Comparison of ENCODE assay signal across 19 cellular contexts in the genomic region with DNA sequence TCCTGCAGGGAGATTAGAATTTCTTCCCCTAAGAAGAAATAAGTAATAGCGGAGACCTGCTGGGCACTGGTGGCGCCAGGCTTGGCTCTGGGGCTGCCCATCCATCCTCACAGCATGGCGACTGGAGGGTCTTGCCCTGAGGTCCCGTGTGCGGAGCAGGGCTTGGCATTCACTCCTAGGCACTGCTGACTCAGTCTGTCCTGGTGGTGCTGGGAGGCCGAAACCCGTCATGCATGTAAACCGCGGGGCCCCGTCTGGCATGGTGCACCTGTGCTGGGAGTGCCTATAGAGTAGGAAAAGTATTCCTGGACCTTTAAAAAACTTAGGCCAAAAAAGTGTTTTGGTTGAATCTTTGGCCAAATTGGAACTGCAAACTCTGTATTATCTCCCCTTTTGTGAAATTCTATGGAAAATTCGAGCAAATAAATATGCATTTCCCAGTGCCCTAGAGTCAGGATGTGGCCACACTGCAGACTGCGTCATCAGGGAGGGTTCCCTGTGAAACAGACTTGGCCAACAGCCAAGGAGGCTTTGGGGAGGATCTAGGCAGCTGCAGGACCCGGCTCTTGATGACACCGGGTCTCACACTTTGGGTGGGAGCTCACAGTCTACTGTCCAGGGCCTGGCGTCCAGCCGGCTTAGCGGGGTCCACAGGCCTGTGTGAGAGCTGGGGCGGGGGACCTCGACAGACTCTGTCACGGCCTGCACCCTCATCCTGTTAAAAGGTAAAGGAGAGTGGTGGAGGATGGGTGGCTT.
DNase-seq lines count a peak whose midpoint lies in the region; ATAC-seq and TF ChIP-seq lines count a peak whose summit lies in the region.
"Had no signal": no experiment of that assay in that cellular context is flagged by ENCODE, and none has a peak within 500 bp of the region (broad histone marks: within the 10 kb centered on the region; RNA-seq: fewer than 3 reads in every experiment).

No MANE protein-coding gene starts in this region.

- H3K27ac ChIP-seq in PC-3 (ENCODE audit: low read length), result peak overlapping the region; percentile 81
- no peak overlapping the region for H3K27ac ChIP-seq in hepatocyte
- no peak overlapping the region for H3K27ac ChIP-seq in A673 (ENCODE audit: low read depth, low read length, poor library complexity, severe bottlenecking)
- H3K27ac ChIP-seq: adrenal gland, transverse colon had no signal

- H3K4me1 Mint-ChIP-seq in nephron progenitor cell, result peaks cover 38% of the 10 kb centered on the region
- H3K4me1 Mint-ChIP-seq: central memory CD8-positive, alpha-beta T cell had no signal

- CTCF ChIA-PET in PC-3 (lab: Charles Lee), result interaction anchor here (0.6 kb wide), 1 partner anchor 373 kb away, joined by 4 read pairs; no protein-coding TSS in a partner anchor
- CTCF ChIA-PET in A673 (lab: Charles Lee), result no interaction called here
- CTCF ChIA-PET in HEK293T (lab: Yijun Ruan, JAX), result no interaction called here

- H2AFZ ChIP-seq in PC-3 (ENCODE audit: low read length), result peak overlapping the region; percentile 31
- no peak overlapping the region for H2AFZ ChIP-seq in hepatocyte

- 90% methylated on average over 20 of the region's 20 CpGs for WGBS in hepatocyte (ENCODE audit: low lambda C conversion rate, missing lambda C conversion rate)

- no peaks in the 10 kb centered on the region for H3K36me3 Mint-ChIP-seq in nephron progenitor cell (ENCODE audit: low read depth)

- H3K9me2 ChIP-seq in PC-3 (replicated peaks; ENCODE audit: low read length), result no peaks in the 10 kb centered on the region
- H3K9me2 ChIP-seq in hepatocyte (replicated peaks; ENCODE audit: insufficient read depth), result no peaks in the 10 kb centered on the region

- POLR2A ChIA-PET in PC-3 (lab: Charles Lee; ENCODE audit: unreplicated experiment) (no interaction called here), A673 (lab: Charles Lee; ENCODE audit: low non-redundant PET) (no interaction called here), HEK293T (lab: Yijun Ruan, JAX) (no interaction called here)

- no peaks in the 10 kb centered on the region for H3K9me3 ChIP-seq in PC-3 (ENCODE audit: low read length)
- no peaks in the 10 kb centered on the region for H3K9me3 ChIP-seq in hepatocyte (ENCODE audit: low read depth)
- no peaks in the 10 kb centered on the region for H3K9me3 ChIP-seq in A673 (ENCODE audit: low read depth, low read length, poor library complexity, severe bottlenecking)
- H3K9me3 ChIP-seq: adrenal gland, BE2C, transverse colon had no signal

- TF ChIP-seq CTCF in PC-3 (conservative IDR thresholded peaks at IDR 0.05; ENCODE audit: low read depth, low read length) (no peak), hepatocyte (IDR thresholded peaks at IDR 0.05; ENCODE audit: poor library complexity) (no peak), A673 (conservative IDR thresholded peaks at IDR 0.05; ENCODE audit: low read depth, low read length) (no peak), nephron progenitor cell (IDR thresholded peaks at IDR 0.05) (no peak)

- H3K9ac ChIP-seq in PC-3 (ENCODE audit: low read length), result peak overlapping the region; percentile 64

- BruUV-seq in PC-3 (replicated peaks; lab: Mats Ljungman, UMichigan) (no TSS peak), A673 (replicated peaks; lab: Mats Ljungman, UMichigan) (no TSS peak)

- H3K27me3 Mint-ChIP-seq in nephron progenitor cell (ENCODE audit: low read depth, poor library complexity), result peaks cover 11% of the 10 kb centered on the region
- H3K27me3 Mint-ChIP-seq: progenitor cell of endocrine pancreas had no signal

- H3K4me3 Mint-ChIP-seq in nephron progenitor cell, result no peak overlapping the region
- H3K4me3 Mint-ChIP-seq: activated T-cell treated with anti-CD3 and anti-CD28 coated beads, Interleukin-2, amount 50 U/mL, for 72 hours; central memory CD8-positive, alpha-beta T cell; stimulated activated naive B cell treated with anti-CD40 and anti-IgM and Interleukin-4, amounts not matched to agents 10 μg/mL and 1 μg/mL and 100 μg/mL, for 72 hours had no signal

- no peaks in the 10 kb centered on the region for H4K20me1 ChIP-seq in PC-3 (ENCODE audit: low read length)
- H4K20me1 ChIP-seq in hepatocyte (ENCODE audit: insufficient read depth, poor library complexity, severe bottlenecking), result no peaks in the 10 kb centered on the region

- no peaks in the 10 kb centered on the region for H3K27me3 ChIP-seq in PC-3 (ENCODE audit: low read length)
- no peaks in the 10 kb centered on the region for H3K27me3 ChIP-seq in hepatocyte
- H3K27me3 ChIP-seq in A673 (replicated peaks; ENCODE audit: insufficient read depth, low read depth, low read length, poor library complexity), result peaks cover 10% of the 10 kb centered on the region
- H3K27me3 ChIP-seq: adrenal gland, BE2C, transverse colon had no signal

- H3K4me2 ChIP-seq in PC-3 (ENCODE audit: low read length) (peak overlapping the region; percentile 70), hepatocyte (no peak overlapping the region)

- no peaks in the 10 kb centered on the region for H3K36me3 ChIP-seq in PC-3 (ENCODE audit: low read depth, low read length)
- no peaks in the 10 kb centered on the region for H3K36me3 ChIP-seq in hepatocyte (replicated peaks; ENCODE audit: insufficient read depth, low read depth)
- H3K36me3 ChIP-seq in A673 (ENCODE audit: insufficient read depth, low read length, poor library complexity, severe bottlenecking), result no peaks in the 10 kb centered on the region
- H3K36me3 ChIP-seq: adrenal gland, BE2C, transverse colon had no signal

- peak; percentile 74 for ATAC-seq in PC-3
- ATAC-seq: activated T-cell treated with anti-CD3 and anti-CD28 coated beads, Interleukin-2, amount 50 U/mL, for 72 hours; stimulated activated naive B cell treated with anti-CD40 and anti-IgM and Interleukin-4, amounts not matched to agents 10 μg/mL and 1 μg/mL and 100 μg/mL, for 72 hours had no signal

- DNase-seq in A172 (ENCODE audit: low spot score) (peak; percentile 15), DMS53 (lab: John Stamatoyannopoulos, UW) (peak; percentile 61), PC-3 (peak; percentile 85), hepatocyte (ENCODE audit: low spot score) (peak; percentile 35), A673 (ENCODE audit: low spot score) (no peak), nephron progenitor cell (no peak), HEK293T (ENCODE audit: extremely low spot score) (no peak)
- DNase-seq in activated CD8-positive, alpha-beta memory T cell treated with anti-CD3 and anti-CD28 coated beads, Interleukin-2, amount 50 U/mL, for 48 hours, result no peak
- DNase-seq: activated CD4-positive, alpha-beta T cell treated with anti-CD3 and anti-CD28 coated beads, Interleukin-2, amount 50 U/mL, for 4 hours; activated T-cell treated with anti-CD3 and anti-CD28 coated beads, Interleukin-2, amount 50 U/mL, for 72 hours; BE2C; NCI-H1092; NCI-H2171 treated with DMSO at 0.1 percent for 48 hours; stimulated activated CD4-positive, alpha-beta T cell treated with anti-CD3 and anti-CD28 coated beads, Interleukin-12 subunit alpha, Interleukin-12 subunit beta, amount 100 ng/mL, for 4 hours; stimulated activated naive B cell treated with anti-CD40 and anti-IgM and Interleukin-4, amounts not matched to agents 10 μg/mL and 1 μg/mL and 100 μg/mL, for 72 hours; transverse colon had no signal

- no peaks in the 10 kb centered on the region for H3F3A ChIP-seq in PC-3 (ENCODE audit: low read length, unreplicated experiment)

- H3K79me2 ChIP-seq in PC-3 (ENCODE audit: low read length), result no peaks in the 10 kb centered on the region
- H3K79me2 ChIP-seq in hepatocyte, result no peaks in the 10 kb centered on the region

- H3K4me3 ChIP-seq in PC-3 (ENCODE audit: low read length), result no peak overlapping the region
- no peak overlapping the region for H3K4me3 ChIP-seq in hepatocyte
- H3K4me3 ChIP-seq in A673 (ENCODE audit: low read depth, low read length, poor library complexity, severe bottlenecking), result no peak overlapping the region
- H3K4me3 ChIP-seq: adrenal gland, transverse colon had no signal

- no peaks in the 10 kb centered on the region for H3K9me3 Mint-ChIP-seq in nephron progenitor cell
- H3K9me3 Mint-ChIP-seq: central memory CD8-positive, alpha-beta T cell had no signal

- H3K27ac Mint-ChIP-seq in nephron progenitor cell, result no peak overlapping the region
- H3K27ac Mint-ChIP-seq: activated T-cell treated with anti-CD3 and anti-CD28 coated beads, Interleukin-2, amount 50 U/mL, for 72 hours; progenitor cell of endocrine pancreas; stimulated activated naive B cell treated with anti-CD40 and anti-IgM and Interleukin-4, amounts not matched to agents 10 μg/mL and 1 μg/mL and 100 μg/mL, for 72 hours had no signal

- intact Hi-C loops in PC-3 (cut with micrococcal nuclease) (no loop called here), A673 (cut with micrococcal nuclease; ENCODE audit: unreplicated experiment) (no loop called here)

- H3K4me1 ChIP-seq in PC-3 (ENCODE audit: insufficient read depth, low read length), result peaks cover 32% of the 10 kb centered on the region
- no peaks in the 10 kb centered on the region for H3K4me1 ChIP-seq in hepatocyte (ENCODE audit: insufficient read depth)
- no peaks in the 10 kb centered on the region for H3K4me1 ChIP-seq in A673 (ENCODE audit: insufficient read depth, low read length, poor library complexity, severe bottlenecking)
- H3K4me1 ChIP-seq: adrenal gland, BE2C had no signal

TF ChIP-seq in HEK293T, 16 proteins besides CTCF, POLR2A, EP300 and RAD21 (continues in another document):
- no peak for TF ChIP-seq SUZ12 (IDR thresholded peaks at IDR 0.05)
- no peak for TF ChIP-seq L3MBTL2 (conservative IDR thresholded peaks at IDR 0.05)
- TF ChIP-seq FOXM1 (IDR thresholded peaks at IDR 0.05; ENCODE audit: borderline replicate concordance), result no peak
- TF ChIP-seq ARNT (IDR thresholded peaks at IDR 0.05), result no peak
- TF ChIP-seq ZNF384 (IDR thresholded peaks at IDR 0.05), result no peak
- no peak for TF ChIP-seq HDGF (IDR thresholded peaks at IDR 0.05; ENCODE audit: borderline replicate concordance)
- no peak for TF ChIP-seq FOXK2 (IDR thresholded peaks at IDR 0.05)
- no peak for TF ChIP-seq LEF1 (IDR thresholded peaks at IDR 0.05; ENCODE audit: borderline replicate concordance)
- TF ChIP-seq PKNOX1 (IDR thresholded peaks at IDR 0.05), result no peak
- no peak for TF ChIP-seq NFRKB (IDR thresholded peaks at IDR 0.05)
- no peak for TF ChIP-seq BHLHE40 (IDR thresholded peaks at IDR 0.05; ENCODE audit: borderline replicate concordance)
- no peak for TF ChIP-seq FOXA1 (IDR thresholded peaks at IDR 0.05)
- TF ChIP-seq SP1 (IDR thresholded peaks at IDR 0.05), result no peak
- TF ChIP-seq ELF4 (IDR thresholded peaks at IDR 0.05), result no peak
- TF ChIP-seq TARDBP (IDR thresholded peaks at IDR 0.05), result no peak

Comparison
In these comparisons a context has a peak if more than half of its experiments do, and no peak if none do; other contexts are left out.
1. DNase-seq: peak in A172 (single experiment), DMS53 (single experiment), PC-3 (single experiment) and hepatocyte (single experiment); none in A673 (single experiment), activated CD8-positive, alpha-beta memory T cell treated with anti-CD3 and anti-CD28 coated beads, Interleukin-2, amount 50 U/mL, for 48 hours (single experiment), nephron progenitor cell (single experiment) and HEK293T (single experiment).